In genomic region chr2:74392449-74392743, GRCh38 we compare ENCODE assay signal across 8 cellular contexts. TPM values are rescaled to one million over a fixed set of nuclear protein-coding genes. Genes with fewer than 3 reads are reported as not detected.
DNase-seq lines count a peak whose midpoint lies in the region; ATAC-seq and TF ChIP-seq lines count a peak whose summit lies in the region.

No MANE protein-coding gene starts in this region.

- intact Hi-C loops in activated T-helper 1 cell treated with anti-CD3 and anti-CD28 coated beads, Interleukin-12 subunit alpha, Interleukin-12 subunit beta, Interleukin-2, Interleukin-4 antibody, amounts not matched to agents 30 ng/mL and 10 ng/mL and 1 ng/mL, durations not matched to agents 14 hours and 24 hours and 36 hours (cut with micrococcal nuclease) = loop anchor here (1.0 to 10.0 kb wide), 11 partner anchors 29 to 1008 kb away; partner anchors contain the start of genes ALMS1, AUP1, C2orf81 and HTRA2

- H3K9me3 Mint-ChIP-seq in activated naive CD4-positive, alpha-beta T cell treated with anti-CD3 and anti-CD28 coated beads, Interleukin-2, amount 50 U/mL, for 72 hours = no peaks in the 10 kb centered on the region
- H3K9me3 Mint-ChIP-seq in activated naive CD4-positive, alpha-beta T cell treated with anti-CD3 and anti-CD28 coated beads, Interleukin-2, amount 10 ng/mL, durations not matched to agents 7 days and 5 days = no peaks in the 10 kb centered on the region
- no peaks in the 10 kb centered on the region for H3K9me3 Mint-ChIP-seq in activated T-helper 1 cell treated with anti-CD3 and anti-CD28 coated beads, Interleukin-12 subunit alpha, Interleukin-12 subunit beta, Interleukin-2, Interleukin-4 antibody, amounts not matched to agents 30 ng/mL and 10 ng/mL and 1 ng/mL, durations not matched to agents 14 hours and 24 hours and 36 hours

- no peaks in the 10 kb centered on the region for H3K36me3 ChIP-seq in liver (ENCODE audit: control insufficient read depth in 4 of 4, insufficient read depth in 3 of 4, low read depth in 1 of 4, low read length in 3 of 4)

- H3K4me1 ChIP-seq in liver (ENCODE audit: control insufficient read depth in 4 of 4, insufficient read depth in 4 of 4, low read length in 3 of 4) = peaks cover 4 to 21% (median 15%) of the 10 kb centered on the region in 4 donors

- no peak for TF ChIP-seq RAD21 in liver (IDR thresholded peaks at IDR 0.05)

- peaks cover 12% of the 10 kb centered on the region for H3K27me3 Mint-ChIP-seq in activated naive CD4-positive, alpha-beta T cell treated with anti-CD3 and anti-CD28 coated beads, Interleukin-2, amount 10 ng/mL, durations not matched to agents 7 days and 5 days
- H3K27me3 Mint-ChIP-seq in activated T-helper 1 cell treated with anti-CD3 and anti-CD28 coated beads, Interleukin-12 subunit alpha, Interleukin-12 subunit beta, Interleukin-2, Interleukin-4 antibody, amounts not matched to agents 30 ng/mL and 10 ng/mL and 1 ng/mL, durations not matched to agents 14 hours and 24 hours and 36 hours (ENCODE audit: insufficient read depth) = peaks cover 11% of the 10 kb centered on the region

- no peaks in the 10 kb centered on the region for H3K36me3 Mint-ChIP-seq in activated naive CD4-positive, alpha-beta T cell treated with anti-CD3 and anti-CD28 coated beads, Interleukin-2, amount 50 U/mL, for 72 hours
- no peaks in the 10 kb centered on the region for H3K36me3 Mint-ChIP-seq in activated naive CD4-positive, alpha-beta T cell treated with anti-CD3 and anti-CD28 coated beads, Interleukin-2, amount 10 ng/mL, durations not matched to agents 7 days and 5 days
- H3K36me3 Mint-ChIP-seq in activated T-helper 1 cell treated with anti-CD3 and anti-CD28 coated beads, Interleukin-12 subunit alpha, Interleukin-12 subunit beta, Interleukin-2, Interleukin-4 antibody, amounts not matched to agents 30 ng/mL and 10 ng/mL and 1 ng/mL, durations not matched to agents 14 hours and 24 hours and 36 hours (ENCODE audit: low read depth) = no peaks in the 10 kb centered on the region

- H3K27ac ChIP-seq in liver (ENCODE audit: low read depth in 1 of 2, low read length in 2 of 2) (no peak overlapping the region), substantia nigra (ENCODE audit: low read depth, low read length, poor library complexity, severe bottlenecking) (peak overlapping the region; percentile 93)

- no peak for DNase-seq in activated naive CD4-positive, alpha-beta T cell treated with anti-CD3 and anti-CD28 coated beads, Interleukin-2, amount 50 U/mL, for 72 hours (ENCODE audit: low spot score in 2 of 2)
- no peak for DNase-seq in activated naive CD4-positive, alpha-beta T cell treated with anti-CD3 and anti-CD28 coated beads, Interleukin-2, amount 10 ng/mL, durations not matched to agents 7 days and 5 days
- DNase-seq in activated T-helper 1 cell treated with anti-CD3 and anti-CD28 coated beads, Interleukin-12 subunit alpha, Interleukin-12 subunit beta, Interleukin-2, Interleukin-4 antibody, amounts not matched to agents 30 ng/mL and 10 ng/mL and 1 ng/mL, durations not matched to agents 14 hours and 24 hours and 36 hours (ENCODE audit: low spot score) = no peak
- no peak for DNase-seq in substantia nigra (lab: John Stamatoyannopoulos, UW)
- DNase-seq in HT-29 (ENCODE audit: low spot score) = no peak
- DNase-seq in RPMI8226 = no peak
- no peak for DNase-seq in DMS53 (lab: John Stamatoyannopoulos, UW)

- H3K27me3 ChIP-seq in liver (ENCODE audit: control insufficient read depth in 4 of 4, insufficient read depth in 4 of 4, low read length in 3 of 4) = no peaks in the 10 kb centered on the region

- H3K4me1 Mint-ChIP-seq in activated naive CD4-positive, alpha-beta T cell treated with anti-CD3 and anti-CD28 coated beads, Interleukin-2, amount 10 ng/mL, durations not matched to agents 7 days and 5 days = peaks cover 5% of the 10 kb centered on the region
- H3K4me1 Mint-ChIP-seq in activated T-helper 1 cell treated with anti-CD3 and anti-CD28 coated beads, Interleukin-12 subunit alpha, Interleukin-12 subunit beta, Interleukin-2, Interleukin-4 antibody, amounts not matched to agents 30 ng/mL and 10 ng/mL and 1 ng/mL, durations not matched to agents 14 hours and 24 hours and 36 hours (ENCODE audit: low read depth) = no peaks in the 10 kb centered on the region

- peak overlapping the region; percentile 16 to 95 for H3K27ac Mint-ChIP-seq in activated naive CD4-positive, alpha-beta T cell treated with anti-CD3 and anti-CD28 coated beads, Interleukin-2, amount 50 U/mL, for 72 hours
- H3K27ac Mint-ChIP-seq in activated naive CD4-positive, alpha-beta T cell treated with anti-CD3 and anti-CD28 coated beads, Interleukin-2, amount 10 ng/mL, durations not matched to agents 7 days and 5 days = no peak overlapping the region
- no peak overlapping the region for H3K27ac Mint-ChIP-seq in activated T-helper 1 cell treated with anti-CD3 and anti-CD28 coated beads, Interleukin-12 subunit alpha, Interleukin-12 subunit beta, Interleukin-2, Interleukin-4 antibody, amounts not matched to agents 30 ng/mL and 10 ng/mL and 1 ng/mL, durations not matched to agents 14 hours and 24 hours and 36 hours

- peak overlapping the region in 2 of 3 donors; percentile 81 for H3K4me3 ChIP-seq in liver (ENCODE audit: low read depth in 1 of 3, low read length in 3 of 3)

- CTCF ChIA-PET in activated naive CD4-positive, alpha-beta T cell treated with anti-CD3 and anti-CD28 coated beads, Interleukin-2, amount 10 ng/mL, durations not matched to agents 7 days and 5 days (lab: Charles Lee) = interaction anchor here (1.0 to 2.4 kb wide), 9 partner anchors 9 to 143 kb away, joined by 3 to 10 read pairs (median 4); partner anchors contain the start of genes C2orf81 and WDR54

- H3K9ac ChIP-seq in liver (ENCODE audit: low read depth in 1 of 2, low read length in 2 of 2) = peak overlapping the region in 1 of 2 donors; percentile 89

- 50% methylated on average over 13 of the region's 13 CpGs for WGBS in liver

- ATAC-seq in activated naive CD4-positive, alpha-beta T cell treated with anti-CD3 and anti-CD28 coated beads, Interleukin-2, amount 50 U/mL, for 72 hours = no peak

- H3K4me3 Mint-ChIP-seq in activated naive CD4-positive, alpha-beta T cell treated with anti-CD3 and anti-CD28 coated beads, Interleukin-2, amount 10 ng/mL, durations not matched to agents 7 days and 5 days = no peak overlapping the region
- H3K4me3 Mint-ChIP-seq in activated T-helper 1 cell treated with anti-CD3 and anti-CD28 coated beads, Interleukin-12 subunit alpha, Interleukin-12 subunit beta, Interleukin-2, Interleukin-4 antibody, amounts not matched to agents 30 ng/mL and 10 ng/mL and 1 ng/mL, durations not matched to agents 14 hours and 24 hours and 36 hours = peak overlapping the region; percentile 43

- TF ChIP-seq CTCF in liver (IDR thresholded peaks at IDR 0.05; ENCODE audit: low read depth, low read length, missing input control) = no peak

- no peaks in the 10 kb centered on the region for H3K9me3 ChIP-seq in liver (ENCODE audit: control insufficient read depth in 4 of 4, low read length in 3 of 4)

TF ChIP-seq in liver, 16 proteins besides CTCF, POLR2A, EP300 and RAD21:
- TF ChIP-seq EGR1 (IDR thresholded peaks at IDR 0.05; ENCODE audit: low read depth in 2 of 2) (no peak), TAF1 (conservative IDR thresholded peaks at IDR 0.05) (no peak), MAX (IDR thresholded peaks at IDR 0.05) (no peak)
TF ChIP-seq in liver: peak in this region for 0.

RNA-seq across cellular contexts. Expression of gene DCTN1, which starts 12.3 kb away (rescaled TPM):
- total RNA-seq in activated naive CD4-positive, alpha-beta T cell treated with anti-CD3 and anti-CD28 coated beads, Interleukin-2, amount 50 U/mL, for 72 hours = 10 to 100 TPM; 45.6 to 97.1 TPM
- total RNA-seq in activated T-helper 1 cell treated with anti-CD3 and anti-CD28 coated beads, Interleukin-12 subunit alpha, Interleukin-12 subunit beta, Interleukin-2, Interleukin-4 antibody, amounts not matched to agents 30 ng/mL and 10 ng/mL and 1 ng/mL, durations not matched to agents 14 hours and 24 hours and 36 hours = 83.0 and 84.0 TPM in 2 replicates
- total RNA-seq in liver = 10 to 100 TPM; 34.8 to 40.9 TPM
- polyA plus RNA-seq in liver = 10 to 100 TPM; 29.7 to 32.1 TPM
- 48.7 and 52.5 TPM in 2 replicates for total RNA-seq in HT-29 (2014; rRNA removed; shearing (Covaris generic))

RNA-seq across cellular contexts. Expression of gene C2orf81, which starts 29.0 kb away (rescaled TPM):
- total RNA-seq in activated naive CD4-positive, alpha-beta T cell treated with anti-CD3 and anti-CD28 coated beads, Interleukin-2, amount 50 U/mL, for 72 hours = 1 to 10 TPM; 2.1 to 6.4 TPM
- 1.9 and 2.4 TPM in 2 replicates for total RNA-seq in activated T-helper 1 cell treated with anti-CD3 and anti-CD28 coated beads, Interleukin-12 subunit alpha, Interleukin-12 subunit beta, Interleukin-2, Interleukin-4 antibody, amounts not matched to agents 30 ng/mL and 10 ng/mL and 1 ng/mL, durations not matched to agents 14 hours and 24 hours and 36 hours
- under 1 TPM; 0.08 to 0.23 TPM for total RNA-seq in liver
- under 1 TPM; 0.35 to 0.44 TPM for polyA plus RNA-seq in liver
- total RNA-seq in HT-29 (2014; rRNA removed; shearing (Covaris generic)) = 3.2 and 3.9 TPM in 2 replicates

RNA-seq across cellular contexts. Expression of gene WDR54, which starts 29.1 kb away (rescaled TPM):
- total RNA-seq in activated naive CD4-positive, alpha-beta T cell treated with anti-CD3 and anti-CD28 coated beads, Interleukin-2, amount 50 U/mL, for 72 hours = 100 to 1,000 TPM in 1 of 2 donors, 10 to 100 TPM in 1; 14.3 to 173 TPM
- total RNA-seq in activated T-helper 1 cell treated with anti-CD3 and anti-CD28 coated beads, Interleukin-12 subunit alpha, Interleukin-12 subunit beta, Interleukin-2, Interleukin-4 antibody, amounts not matched to agents 30 ng/mL and 10 ng/mL and 1 ng/mL, durations not matched to agents 14 hours and 24 hours and 36 hours = 56.4 and 58.6 TPM in 2 replicates
- total RNA-seq in liver = 1 to 10 TPM; 1.7 to 4.2 TPM
- polyA plus RNA-seq in liver = 1 to 10 TPM; 3.0 to 3.2 TPM
- total RNA-seq in HT-29 (2014; rRNA removed; shearing (Covaris generic)) = 50.8 and 52.3 TPM in 2 replicates

RNA-seq across cellular contexts. Expression of gene SLC4A5, which starts 49.2 kb away (rescaled TPM):
- 1 to 10 TPM in 1 of 2 donors, under 1 TPM in 1; 0.89 to 1.6 TPM for total RNA-seq in activated naive CD4-positive, alpha-beta T cell treated with anti-CD3 and anti-CD28 coated beads, Interleukin-2, amount 50 U/mL, for 72 hours
- total RNA-seq in activated T-helper 1 cell treated with anti-CD3 and anti-CD28 coated beads, Interleukin-12 subunit alpha, Interleukin-12 subunit beta, Interleukin-2, Interleukin-4 antibody, amounts not matched to agents 30 ng/mL and 10 ng/mL and 1 ng/mL, durations not matched to agents 14 hours and 24 hours and 36 hours = 0.47 and 0.71 TPM in 2 replicates
- total RNA-seq in liver = under 1 TPM; 0.42 to 0.50 TPM
- polyA plus RNA-seq in liver = under 1 TPM; 0.12 to 0.15 TPM
- total RNA-seq in HT-29 (2014; rRNA removed; shearing (Covaris generic)) = 0.36 TPM in 1 of 2 replicates, not detected in the other

RNA-seq across cellular contexts. Expression of gene RTKN, which starts 49.3 kb away (rescaled TPM):
- total RNA-seq in activated naive CD4-positive, alpha-beta T cell treated with anti-CD3 and anti-CD28 coated beads, Interleukin-2, amount 50 U/mL, for 72 hours = 1 to 10 TPM in 1 of 2 donors, under 1 TPM in 1; 0.91 to 4.6 TPM
- total RNA-seq in activated T-helper 1 cell treated with anti-CD3 and anti-CD28 coated beads, Interleukin-12 subunit alpha, Interleukin-12 subunit beta, Interleukin-2, Interleukin-4 antibody, amounts not matched to agents 30 ng/mL and 10 ng/mL and 1 ng/mL, durations not matched to agents 14 hours and 24 hours and 36 hours = 4.0 and 4.2 TPM in 2 replicates
- total RNA-seq in liver = 10 to 100 TPM; 27.8 to 98.0 TPM
- polyA plus RNA-seq in liver = 10 to 100 TPM; 54.4 to 91.7 TPM
- 115 and 128 TPM in 2 replicates for total RNA-seq in HT-29 (2014; rRNA removed; shearing (Covaris generic))

Comparison
In these comparisons a context has a peak if more than half of its experiments do, and no peak if none do; other contexts are left out.
1. H3K27ac Mint-ChIP-seq: peak in activated naive CD4-positive, alpha-beta T cell treated with anti-CD3 and anti-CD28 coated beads, Interleukin-2, amount 50 U/mL, for 72 hours (2 of 2); none in activated naive CD4-positive, alpha-beta T cell treated with anti-CD3 and anti-CD28 coated beads, Interleukin-2, amount 10 ng/mL, durations not matched to agents 7 days and 5 days (single experiment) and activated T-helper 1 cell treated with anti-CD3 and anti-CD28 coated beads, Interleukin-12 subunit alpha, Interleukin-12 subunit beta, Interleukin-2, Interleukin-4 antibody, amounts not matched to agents 30 ng/mL and 10 ng/mL and 1 ng/mL, durations not matched to agents 14 hours and 24 hours and 36 hours (single experiment).